ENCODE assay signal across 2 cellular contexts in genomic region chrX:43585922-43586321, GRCh38.
TF ChIP-seq lines count a peak whose summit lies in the region.

No MANE protein-coding gene starts in this region.

TF ChIP-seq in HCT116, 20 proteins besides CTCF, POLR2A, EP300 and RAD21:
- TF ChIP-seq EZH2phosphoT487 (IDR thresholded peaks at IDR 0.05; ENCODE audit: borderline replicate concordance) (no peak), SIN3A (IDR thresholded peaks at IDR 0.05; ENCODE audit: low read depth) (no peak), ZFX (IDR thresholded peaks at IDR 0.05) (no peak), JUND (IDR thresholded peaks at IDR 0.05) (no peak), ATF3 (IDR thresholded peaks at IDR 0.05) (no peak), MAX (IDR thresholded peaks at IDR 0.05) (no peak), TCF7L2 (IDR thresholded peaks at IDR 0.05; ENCODE audit: borderline replicate concordance, extremely low read depth, insufficient read depth, insufficient read length) (no peak), POLR2AphosphoS5 (IDR thresholded peaks at IDR 0.05; ENCODE audit: low read depth, low read length) (no peak), EZH2 (IDR thresholded peaks at IDR 0.05) (no peak), CEBPB (IDR thresholded peaks at IDR 0.05; ENCODE audit: low read depth) (no peak), FOSL1 (IDR thresholded peaks at IDR 0.05; ENCODE audit: low read depth) (no peak)

TF ChIP-seq in H1, 55 proteins besides CTCF, POLR2A, EP300 and RAD21:
- TF ChIP-seq FOSL1 (IDR thresholded peaks at IDR 0.05; ENCODE audit: insufficient read depth, low read depth, low read length) = no peak
- TF ChIP-seq ATF2 (IDR thresholded peaks at IDR 0.05; ENCODE audit: low read length) = no peak
- TF ChIP-seq PHF8 (conservative IDR thresholded peaks at IDR 0.05; ENCODE audit: low read depth, low read length) = no peak
- TF ChIP-seq BACH1 (IDR thresholded peaks at IDR 0.05; ENCODE audit: low read length) = no peak
- no peak for TF ChIP-seq TBP (IDR thresholded peaks at IDR 0.05; ENCODE audit: low read depth, low read length)
- no peak for TF ChIP-seq RFX5 (IDR thresholded peaks at IDR 0.05; ENCODE audit: borderline replicate concordance, low read depth, low read length)
- TF ChIP-seq CBX8 (IDR thresholded peaks at IDR 0.05; ENCODE audit: borderline replicate concordance, low read depth, low read length) = no peak
- no peak for TF ChIP-seq POU5F1 (IDR thresholded peaks at IDR 0.05; ENCODE audit: low read depth, low read length)
- TF ChIP-seq CTBP2 (IDR thresholded peaks at IDR 0.05; ENCODE audit: borderline replicate concordance, insufficient read depth, insufficient read length, low read length) = no peak
- TF ChIP-seq CHD7 (IDR thresholded peaks at IDR 0.05; ENCODE audit: insufficient replicate concordance, low read length) = no peak
- no peak for TF ChIP-seq RBBP5 (IDR thresholded peaks at IDR 0.05; ENCODE audit: borderline replicate concordance, low read depth, low read length)
- no peak for TF ChIP-seq KDM5A (IDR thresholded peaks at IDR 0.05; ENCODE audit: low read length)
- TF ChIP-seq SIRT6 (IDR thresholded peaks at IDR 0.05; ENCODE audit: low read length) = no peak
- TF ChIP-seq YY1 (IDR thresholded peaks at IDR 0.05; ENCODE audit: low read depth, low read length) = no peak
- TF ChIP-seq TEAD4 (IDR thresholded peaks at IDR 0.05; ENCODE audit: low read depth, low read length) = no peak
- no peak for TF ChIP-seq RXRA (IDR thresholded peaks at IDR 0.05; ENCODE audit: insufficient read depth, low read depth, low read length)
- no peak for TF ChIP-seq BCL11A (IDR thresholded peaks at IDR 0.05; ENCODE audit: low read depth in 2 of 2, low read length in 2 of 2)
- no peak for TF ChIP-seq SRF (IDR thresholded peaks at IDR 0.05; ENCODE audit: low read depth, low read length)
- no peak for TF ChIP-seq SAP30 (IDR thresholded peaks at IDR 0.05; ENCODE audit: insufficient read depth, insufficient replicate concordance, low read length)
- TF ChIP-seq EGR1 (IDR thresholded peaks at IDR 0.05; ENCODE audit: borderline replicate concordance, low read depth, low read length) = no peak
